1 cellular context compared by ENCODE assay signal in genomic region chr16:28210264-28210663, GRCh38.
TF ChIP-seq lines count a peak whose summit lies in the region.

No MANE protein-coding gene starts in this region.

TF ChIP-seq in WTC11, 78 proteins besides CTCF, POLR2A, EP300 and RAD21 (continued from another document):
- TF ChIP-seq, protein P1, sequence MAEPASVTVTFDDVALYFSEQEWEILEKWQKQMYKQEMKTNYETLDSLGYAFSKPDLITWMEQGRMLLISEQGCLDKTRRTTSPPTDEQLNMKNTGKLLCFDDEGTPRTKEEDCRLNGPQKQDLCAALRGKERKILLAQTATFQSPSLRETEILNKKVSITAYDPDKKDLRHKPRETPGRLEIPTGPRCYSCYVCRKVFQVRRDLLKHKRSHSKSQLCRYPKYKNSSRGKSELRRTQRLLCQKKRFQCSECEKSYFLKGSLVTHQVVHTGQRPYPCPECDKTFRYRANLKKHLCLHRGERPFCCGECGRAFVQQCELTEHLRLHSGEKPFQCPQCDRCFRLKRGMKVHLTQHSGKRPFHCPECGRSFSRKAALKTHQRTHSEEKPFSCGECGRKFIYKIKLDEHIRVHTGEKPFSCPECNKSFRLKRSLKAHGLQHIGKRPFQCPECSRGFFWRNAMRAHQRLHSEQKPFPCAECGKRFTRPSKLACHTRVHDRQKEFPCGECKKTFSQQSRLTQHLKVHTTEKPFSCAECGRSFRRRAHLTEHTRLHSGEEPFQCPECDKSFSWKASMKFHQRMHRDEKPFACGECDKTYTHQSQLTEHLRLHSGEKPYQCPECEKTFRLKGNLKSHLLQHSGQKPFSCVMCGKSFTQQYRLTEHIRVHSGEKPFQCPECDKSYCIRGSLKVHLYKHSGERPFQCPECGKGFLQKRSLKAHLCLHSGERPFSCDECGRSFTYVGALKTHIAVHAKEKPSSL (CRISPR knock-in tag; conservative IDR thresholded peaks at IDR 0.05): no peak
- TF ChIP-seq FOXP1 (CRISPR knock-in tag; IDR thresholded peaks at IDR 0.05; ENCODE audit: borderline replicate concordance): no peak
- TF ChIP-seq, protein P2, sequence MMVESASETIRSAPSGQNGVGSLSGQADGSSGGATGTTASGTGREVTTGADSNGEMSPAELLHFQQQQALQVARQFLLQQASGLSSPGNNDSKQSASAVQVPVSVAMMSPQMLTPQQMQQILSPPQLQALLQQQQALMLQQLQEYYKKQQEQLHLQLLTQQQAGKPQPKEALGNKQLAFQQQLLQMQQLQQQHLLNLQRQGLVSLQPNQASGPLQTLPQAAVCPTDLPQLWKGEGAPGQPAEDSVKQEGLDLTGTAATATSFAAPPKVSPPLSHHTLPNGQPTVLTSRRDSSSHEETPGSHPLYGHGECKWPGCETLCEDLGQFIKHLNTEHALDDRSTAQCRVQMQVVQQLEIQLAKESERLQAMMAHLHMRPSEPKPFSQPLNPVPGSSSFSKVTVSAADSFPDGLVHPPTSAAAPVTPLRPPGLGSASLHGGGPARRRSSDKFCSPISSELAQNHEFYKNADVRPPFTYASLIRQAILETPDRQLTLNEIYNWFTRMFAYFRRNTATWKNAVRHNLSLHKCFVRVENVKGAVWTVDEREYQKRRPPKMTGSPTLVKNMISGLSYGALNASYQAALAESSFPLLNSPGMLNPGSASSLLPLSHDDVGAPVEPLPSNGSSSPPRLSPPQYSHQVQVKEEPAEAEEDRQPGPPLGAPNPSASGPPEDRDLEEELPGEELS (CRISPR knock-in tag; IDR thresholded peaks at IDR 0.05): no peak
- TF ChIP-seq ZNF232 (CRISPR knock-in tag; IDR thresholded peaks at IDR 0.05): no peak
